1 cellular context compared by ENCODE assay signal in genomic region chr3:150292891-150293290, GRCh38.
TF ChIP-seq lines count a peak whose summit lies in the region.

No MANE protein-coding gene starts in this region.

TF ChIP-seq in IMR-90, 13 proteins besides CTCF, POLR2A, EP300 and RAD21 (continued from another document):
- TF ChIP-seq BHLHE40 (IDR thresholded peaks at IDR 0.05; ENCODE audit: low read depth, low read length), result peak; percentile 87; the same call in 1 of the 2 replicates
- TF ChIP-seq MAFK (IDR thresholded peaks at IDR 0.05; ENCODE audit: low read depth, low read length), result no peak
- peak; percentile 28 for TF ChIP-seq RCOR1 (IDR thresholded peaks at IDR 0.05; ENCODE audit: insufficient replicate concordance, low read length)
- TF ChIP-seq FOS (IDR thresholded peaks at IDR 0.05; ENCODE audit: low read depth, low read length), result peak; percentile 52; the same call in 1 of the 2 replicates
- TF ChIP-seq CHD1 (IDR thresholded peaks at IDR 0.05; ENCODE audit: low read depth, low read length), result no peak
